ENCODE assay signal across 34 cellular contexts in genomic region chr2:73244580-73244979, GRCh38. TPM values are rescaled to one million over a fixed set of nuclear protein-coding genes. Genes with fewer than 3 reads are reported as not detected.
DNase-seq lines count a peak whose midpoint lies in the region; ATAC-seq, FAIRE-seq and TF ChIP-seq lines count a peak whose summit lies in the region.
"Had no signal": no experiment of that assay in that cellular context is flagged by ENCODE, and none has a peak within 500 bp of the region (broad histone marks: within the 10 kb centered on the region; RNA-seq: fewer than 3 reads in every experiment).

No MANE protein-coding gene starts in this region.

- no peak for DNase-seq in activated CD4-positive, alpha-beta T cell treated with anti-CD3 and anti-CD28 coated beads, Interleukin-2, amount 10 ng/mL, durations not matched to agents 7 days and 5 days
- DNase-seq in activated CD4-positive, alpha-beta T cell treated with anti-CD3 and anti-CD28 coated beads for 48 hours, result no peak
- no peak for DNase-seq in CD8-positive, alpha-beta T cell
- DNase-seq in WERI-Rb-1 (no peak), astrocyte (ENCODE audit: low read depth) (no peak), DMS114 treated with DMSO at 0.1 percent for 48 hours (lab: John Stamatoyannopoulos, UW; ENCODE audit: unreplicated experiment) (no peak), brain microvascular endothelial cell (no peak)
- DNase-seq: activated CD4-positive, alpha-beta T cell treated with anti-CD3 and anti-CD28 coated beads, Interleukin-2, amount 50 U/mL, for 48 hours; DND-41; effector memory CD8-positive, alpha-beta T cell; GF-D8; immature natural killer cell; left colon; NCI-H1092 treated with DMSO at 0.1 percent for 48 hours; nephron progenitor cell; stimulated activated naive CD4-positive, alpha-beta T cell; T-cell; testis had no signal

- H3K79me2 ChIP-seq in astrocyte (ENCODE audit: insufficient read depth, low read length), result peaks cover 71% of the 10 kb centered on the region

- H3K27me3 ChIP-seq in CD8-positive, alpha-beta T cell (ENCODE audit: insufficient read depth, low read length), result no peaks in the 10 kb centered on the region
- H3K27me3 ChIP-seq in WERI-Rb-1 (ENCODE audit: insufficient read depth, low read depth, severe bottlenecking) (no peaks in the 10 kb centered on the region), astrocyte (ENCODE audit: insufficient read depth, low read length) (no peaks in the 10 kb centered on the region), brain microvascular endothelial cell (replicated peaks) (no peaks in the 10 kb centered on the region)
- H3K27me3 ChIP-seq: testis had no signal

- no peak overlapping the region for H3K4me3 ChIP-seq in CD8-positive, alpha-beta T cell (ENCODE audit: low read depth, low read length)
- H3K4me3 ChIP-seq in WERI-Rb-1 (ENCODE audit: low read depth, low read length), result no peak overlapping the region
- H3K4me3 ChIP-seq in astrocyte (ENCODE audit: insufficient read depth, low read depth, low read length), result no peak overlapping the region
- H3K4me3 ChIP-seq in brain microvascular endothelial cell (ENCODE audit: low read depth, low read length), result no peak overlapping the region
- H3K4me3 ChIP-seq: GM23248, K562, testis had no signal

- H3K4me1 ChIP-seq in CD8-positive, alpha-beta T cell (ENCODE audit: insufficient read depth, low read length), result no peaks in the 10 kb centered on the region
- H3K4me1 ChIP-seq in astrocyte (ENCODE audit: insufficient read depth, low read length), result peaks cover 15% of the 10 kb centered on the region

- H4K20me1 ChIP-seq in astrocyte (ENCODE audit: insufficient read depth, low read length), result peaks cover 91% of the 10 kb centered on the region

- no peak for FAIRE-seq in astrocyte (lab: Jason Lieb, UNC)

- H3K4me2 ChIP-seq in astrocyte (ENCODE audit: low read length), result no peak overlapping the region

- no peaks in the 10 kb centered on the region for H3K9me3 ChIP-seq in CD8-positive, alpha-beta T cell (ENCODE audit: low read length)
- H3K9me3 ChIP-seq in WERI-Rb-1 (ENCODE audit: severe bottlenecking), result no peaks in the 10 kb centered on the region
- H3K9me3 ChIP-seq in astrocyte (ENCODE audit: insufficient read depth, low read depth, low read length), result no peaks in the 10 kb centered on the region
- H3K9me3 ChIP-seq: testis had no signal

- H3K27ac ChIP-seq in CD8-positive, alpha-beta T cell (ENCODE audit: low read depth, low read length), result no peak overlapping the region
- H3K27ac ChIP-seq in WERI-Rb-1, result peak overlapping the region; percentile 80
- H3K27ac ChIP-seq in astrocyte (ENCODE audit: low read depth, low read length), result no peak overlapping the region
- no peak overlapping the region for H3K27ac ChIP-seq in brain microvascular endothelial cell
- H3K27ac ChIP-seq: testis had no signal

- no peak for TF ChIP-seq CTCF in CD8-positive, alpha-beta T cell (IDR thresholded peaks at IDR 0.05)
- TF ChIP-seq CTCF in WERI-Rb-1 (IDR thresholded peaks at IDR 0.05; ENCODE audit: low read depth, low read length) (no peak), astrocyte (IDR thresholded peaks at IDR 0.05; ENCODE audit: insufficient read depth, low read depth, low read length) (no peak), brain microvascular endothelial cell (IDR thresholded peaks at IDR 0.05; ENCODE audit: low read depth, low read length, missing control alignments) (no peak)

- H3K4me1 Mint-ChIP-seq in activated CD4-positive, alpha-beta T cell treated with anti-CD3 and anti-CD28 coated beads, Interleukin-2, amount 10 ng/mL, durations not matched to agents 7 days and 5 days, result peaks cover 7% of the 10 kb centered on the region
- H3K4me1 Mint-ChIP-seq in CD8-positive, alpha-beta T cell (ENCODE audit: low read depth), result peaks cover 7% of the 10 kb centered on the region
- peaks cover 28% of the 10 kb centered on the region for H3K4me1 Mint-ChIP-seq in astrocyte (ENCODE audit: low read depth, unreplicated experiment)
- H3K4me1 Mint-ChIP-seq: CD14-positive monocyte, nephron progenitor cell, WTC11 had no signal

- ATAC-seq in CD8-positive, alpha-beta T cell, result no peak
- ATAC-seq in HG02885 (IDR thresholded peaks at IDR 0.05; ENCODE audit: poor library complexity, unreplicated experiment), result no peak
- ATAC-seq: effector memory CD8-positive, alpha-beta T cell; left colon; T-cell; WTC11 had no signal

- no peak overlapping the region for H3K4me3 Mint-ChIP-seq in activated CD4-positive, alpha-beta T cell treated with anti-CD3 and anti-CD28 coated beads, Interleukin-2, amount 10 ng/mL, durations not matched to agents 7 days and 5 days
- no peak overlapping the region for H3K4me3 Mint-ChIP-seq in CD8-positive, alpha-beta T cell
- H3K4me3 Mint-ChIP-seq in astrocyte (ENCODE audit: unreplicated experiment), result no peak overlapping the region
- H3K4me3 Mint-ChIP-seq: CD14-positive monocyte; effector memory CD8-positive, alpha-beta T cell; immature natural killer cell; nephron progenitor cell; T-cell; WTC11 had no signal

- CTCF ChIA-PET in activated CD4-positive, alpha-beta T cell treated with anti-CD3 and anti-CD28 coated beads, Interleukin-2, amount 10 ng/mL, durations not matched to agents 7 days and 5 days (lab: Charles Lee), result interaction anchor here (0.6 to 3.9 kb wide), 5 partner anchors 8 to 392 kb away, joined by 3 to 17 read pairs (median 3); partner anchors contain the start of genes CCT7 and PRADC1
- CTCF ChIA-PET in CD8-positive, alpha-beta T cell (lab: Charles Lee), result interaction anchor here (1.4 to 1.9 kb wide), 2 partner anchors 10 to 31 kb away, joined by 3 to 6 read pairs; no protein-coding TSS in a partner anchor

- peaks cover 65% of the 10 kb centered on the region for H3K36me3 ChIP-seq in CD8-positive, alpha-beta T cell (ENCODE audit: insufficient read depth, low read length)
- H3K36me3 ChIP-seq in WERI-Rb-1 (peaks cover 94% of the 10 kb centered on the region), astrocyte (ENCODE audit: insufficient read depth, low read length) (peaks cover 83% of the 10 kb centered on the region), brain microvascular endothelial cell (replicated peaks) (peaks cover 80% of the 10 kb centered on the region)

- H3K9ac ChIP-seq in astrocyte (ENCODE audit: low read length), result peak overlapping the region; percentile 4
- H3K9ac ChIP-seq: GM23248 had no signal

- peaks cover 52% of the 10 kb centered on the region for H3K36me3 Mint-ChIP-seq in activated CD4-positive, alpha-beta T cell treated with anti-CD3 and anti-CD28 coated beads, Interleukin-2, amount 10 ng/mL, durations not matched to agents 7 days and 5 days (ENCODE audit: low read depth)
- peaks cover 91% of the 10 kb centered on the region for H3K36me3 Mint-ChIP-seq in CD8-positive, alpha-beta T cell
- H3K36me3 Mint-ChIP-seq in astrocyte (ENCODE audit: low read depth, unreplicated experiment), result peaks cover 13% of the 10 kb centered on the region

- in situ Hi-C loops in brain microvascular endothelial cell (cut with HindIII; ENCODE audit: low pct_ligation_motif_present, low sequenced_read_pairs), result no loop called here

- intact Hi-C loops in CD8-positive, alpha-beta T cell (cut with DNase I, micrococcal nuclease), result no loop called here

- no peak overlapping the region for H2AFZ ChIP-seq in astrocyte (ENCODE audit: low read depth, low read length)
- H2AFZ ChIP-seq: GM23248 had no signal

- peak overlapping the region; percentile 2 for H3K27ac Mint-ChIP-seq in activated CD4-positive, alpha-beta T cell treated with anti-CD3 and anti-CD28 coated beads, Interleukin-2, amount 10 ng/mL, durations not matched to agents 7 days and 5 days
- H3K27ac Mint-ChIP-seq in CD8-positive, alpha-beta T cell, result peak overlapping the region; percentile 61
- H3K27ac Mint-ChIP-seq in astrocyte (ENCODE audit: unreplicated experiment), result no peak overlapping the region
- H3K27ac Mint-ChIP-seq: CD14-positive monocyte; effector memory CD8-positive, alpha-beta T cell; immature natural killer cell; nephron progenitor cell; T-cell; WTC11 had no signal

- no peaks in the 10 kb centered on the region for H3K27me3 Mint-ChIP-seq in activated CD4-positive, alpha-beta T cell treated with anti-CD3 and anti-CD28 coated beads, Interleukin-2, amount 10 ng/mL, durations not matched to agents 7 days and 5 days
- no peaks in the 10 kb centered on the region for H3K27me3 Mint-ChIP-seq in CD8-positive, alpha-beta T cell (ENCODE audit: low read depth)
- H3K27me3 Mint-ChIP-seq in astrocyte (ENCODE audit: low read depth, unreplicated experiment), result no peaks in the 10 kb centered on the region
- H3K27me3 Mint-ChIP-seq: effector memory CD8-positive, alpha-beta T cell; T-cell had no signal

- POLR2A ChIA-PET in activated CD4-positive, alpha-beta T cell treated with anti-CD3 and anti-CD28 coated beads, Interleukin-2, amount 10 ng/mL, durations not matched to agents 7 days and 5 days (lab: Charles Lee), result no interaction called here
- POLR2A ChIA-PET in CD8-positive, alpha-beta T cell (lab: Charles Lee), result interaction anchor here (0.9 to 2.0 kb wide), 2 partner anchors 10 to 174 kb away, joined by 3 to 11 read pairs; partner anchors contain the start of gene CCT7

- H3K9me3 Mint-ChIP-seq in activated CD4-positive, alpha-beta T cell treated with anti-CD3 and anti-CD28 coated beads, Interleukin-2, amount 10 ng/mL, durations not matched to agents 7 days and 5 days, result no peaks in the 10 kb centered on the region
- no peaks in the 10 kb centered on the region for H3K9me3 Mint-ChIP-seq in CD8-positive, alpha-beta T cell
- no peaks in the 10 kb centered on the region for H3K9me3 Mint-ChIP-seq in astrocyte (ENCODE audit: unreplicated experiment)
- H3K9me3 Mint-ChIP-seq: CD14-positive monocyte; effector memory CD8-positive, alpha-beta T cell; immature natural killer cell; nephron progenitor cell; T-cell; WTC11 had no signal

RNA-seq across cellular contexts. Expression of gene CCT7, which starts 10.5 kb away (rescaled TPM):
- 100 to 1,000 TPM; 281 to 310 TPM for total RNA-seq in activated CD4-positive, alpha-beta T cell treated with anti-CD3 and anti-CD28 coated beads, Interleukin-2, amount 10 ng/mL, durations not matched to agents 7 days and 5 days
- 10 to 100 TPM; 93.1 to 96.3 TPM for total RNA-seq in CD8-positive, alpha-beta T cell
- 315 and 359 TPM in 2 replicates for total RNA-seq in astrocyte

RNA-seq across cellular contexts. Expression of gene PRADC1, which starts 11.5 kb away (rescaled TPM):
- 10 to 100 TPM; 12.5 to 13.7 TPM for total RNA-seq in activated CD4-positive, alpha-beta T cell treated with anti-CD3 and anti-CD28 coated beads, Interleukin-2, amount 10 ng/mL, durations not matched to agents 7 days and 5 days
- 1 to 10 TPM; 2.4 to 3.4 TPM for total RNA-seq in CD8-positive, alpha-beta T cell
- total RNA-seq in astrocyte, result 13.1 and 16.7 TPM in 2 replicates

RNA-seq across cellular contexts. Expression of gene SMYD5, which starts 30.5 kb away (rescaled TPM):
- 10 to 100 TPM; 13.6 to 16.5 TPM for total RNA-seq in activated CD4-positive, alpha-beta T cell treated with anti-CD3 and anti-CD28 coated beads, Interleukin-2, amount 10 ng/mL, durations not matched to agents 7 days and 5 days
- total RNA-seq in CD8-positive, alpha-beta T cell, result 10 to 100 TPM; 59.1 to 71.9 TPM
- 12.8 and 14.5 TPM in 2 replicates for total RNA-seq in astrocyte

RNA-seq across cellular contexts. Expression of gene FBXO41, which starts 39.7 kb away (rescaled TPM):
- 10 to 100 TPM; 18.2 to 20.2 TPM for total RNA-seq in activated CD4-positive, alpha-beta T cell treated with anti-CD3 and anti-CD28 coated beads, Interleukin-2, amount 10 ng/mL, durations not matched to agents 7 days and 5 days
- 10 to 100 TPM; 22.1 to 23.6 TPM for total RNA-seq in CD8-positive, alpha-beta T cell
- total RNA-seq in astrocyte, result 10.1 and 10.9 TPM in 2 replicates

RNA-seq across cellular contexts. Expression of gene NOTO, which starts 42.2 kb away (rescaled TPM):
- total RNA-seq in activated CD4-positive, alpha-beta T cell treated with anti-CD3 and anti-CD28 coated beads, Interleukin-2, amount 10 ng/mL, durations not matched to agents 7 days and 5 days, result not detected
- total RNA-seq in CD8-positive, alpha-beta T cell, result not detected
- total RNA-seq in astrocyte, result not detected in 2 replicates
- total RNA-seq: A172, glomerular endothelial cell, GM23248, HT-29, K562, M059J, mammary epithelial cell, mucosa of gallbladder, NCI-H460, osteocyte, RPMI7951, SK-MEL-5, T-cell, urinary bladder had no signal
